8 cellular contexts compared by ENCODE assay signal in the genomic region with DNA sequence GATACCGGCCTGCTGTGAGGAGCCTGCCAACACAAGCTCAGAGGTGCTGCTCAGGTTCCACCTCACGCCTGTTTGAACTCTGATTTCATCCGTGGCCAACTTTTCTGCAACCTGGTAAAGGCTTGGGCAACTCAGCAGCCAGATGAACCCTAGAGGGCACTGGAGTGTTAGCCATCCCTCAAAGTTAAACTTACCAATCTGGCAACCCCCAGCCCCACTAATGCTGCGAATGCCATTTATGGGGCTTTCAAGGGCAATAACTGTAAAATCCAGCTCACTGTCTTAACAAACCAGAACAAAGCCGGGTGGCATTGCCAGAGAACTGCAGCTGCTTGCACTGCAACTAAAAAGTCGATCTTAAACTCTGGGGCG.
DNase-seq lines count a peak whose midpoint lies in the region; ATAC-seq and TF ChIP-seq lines count a peak whose summit lies in the region.

No MANE protein-coding gene starts in this region.

- peak in 2 of 3 donors; percentile 5 to 13 for DNase-seq in CD4-positive, CD25-positive, alpha-beta regulatory T cell
- DNase-seq in MG63 (peak; percentile 23), cerebellar cortex (ENCODE audit: low spot score) (peak; percentile 20), mesenteric fat pad (ENCODE audit: low spot score) (peak; percentile 57), GM10248 (ENCODE audit: extremely low spot score) (no peak), HUDEP-2 (lab: John Stamatoyannopoulos, UW; ENCODE audit: unreplicated experiment in 76 of 76) (no peak)
- DNase-seq in stimulated activated effector memory CD8-positive, alpha-beta T cell treated with anti-CD3 and anti-CD28 coated beads, Interleukin-12 subunit alpha, Interleukin-12 subunit beta, amount 100 ng/mL, for 72 hours (ENCODE audit: low spot score in 2 of 2), result no peak

- no peaks in the 10 kb centered on the region for H3K9me3 ChIP-seq in CD4-positive, CD25-positive, alpha-beta regulatory T cell (ENCODE audit: control insufficient read depth in 2 of 2, low read length in 2 of 2)
- no peaks in the 10 kb centered on the region; the same call in 1 of the 2 replicates for H3K9me3 ChIP-seq in MG63

- no peaks in the 10 kb centered on the region for H3K27me3 ChIP-seq in CD4-positive, CD25-positive, alpha-beta regulatory T cell (ENCODE audit: control insufficient read depth, insufficient read depth, low read length)
- no peaks in the 10 kb centered on the region for H3K27me3 ChIP-seq in MG63

- no peak overlapping the region for H3K4me3 ChIP-seq in CD4-positive, CD25-positive, alpha-beta regulatory T cell (ENCODE audit: low read depth, low read length)
- H3K4me3 ChIP-seq in MG63, result no peak overlapping the region

- H3K36me3 Mint-ChIP-seq in CD4-positive, CD25-positive, alpha-beta regulatory T cell, result no peaks in the 10 kb centered on the region
- no peaks in the 10 kb centered on the region for H3K36me3 Mint-ChIP-seq in stimulated activated effector memory CD8-positive, alpha-beta T cell treated with anti-CD3 and anti-CD28 coated beads, Interleukin-12 subunit alpha, Interleukin-12 subunit beta, amount 100 ng/mL, for 72 hours

- H3K4me1 Mint-ChIP-seq in CD4-positive, CD25-positive, alpha-beta regulatory T cell, result peaks cover 0 to 2% (median 0%) of the 10 kb centered on the region in 4 donors
- no peaks in the 10 kb centered on the region for H3K4me1 Mint-ChIP-seq in stimulated activated effector memory CD8-positive, alpha-beta T cell treated with anti-CD3 and anti-CD28 coated beads, Interleukin-12 subunit alpha, Interleukin-12 subunit beta, amount 100 ng/mL, for 72 hours

- no peaks in the 10 kb centered on the region for H3K36me3 ChIP-seq in CD4-positive, CD25-positive, alpha-beta regulatory T cell (ENCODE audit: control insufficient read depth, insufficient read depth, low read length)
- no peaks in the 10 kb centered on the region for H3K36me3 ChIP-seq in MG63

- POLR2A ChIA-PET in GM10248 (lab: Yijun Ruan, JAX), result no interaction called here

- peaks cover 0 to 4% (median 0%) of the 10 kb centered on the region in 7 donors for H3K9me3 Mint-ChIP-seq in CD4-positive, CD25-positive, alpha-beta regulatory T cell
- H3K9me3 Mint-ChIP-seq in stimulated activated effector memory CD8-positive, alpha-beta T cell treated with anti-CD3 and anti-CD28 coated beads, Interleukin-12 subunit alpha, Interleukin-12 subunit beta, amount 100 ng/mL, for 72 hours, result no peaks in the 10 kb centered on the region

- no peak for TF ChIP-seq CTCF in GM10248 (IDR thresholded peaks at IDR 0.05; ENCODE audit: control extremely low read depth, extremely low read depth, low read depth, missing control alignments)

- ATAC-seq in CD4-positive, CD25-positive, alpha-beta regulatory T cell (ENCODE audit: low read depth in 2 of 2), result peak in 1 of 2 donors; percentile 44
- no peak for ATAC-seq in GM19467 (IDR thresholded peaks at IDR 0.05; ENCODE audit: unreplicated experiment)
- ATAC-seq in stimulated activated effector memory CD8-positive, alpha-beta T cell treated with anti-CD3 and anti-CD28 coated beads, Interleukin-12 subunit alpha, Interleukin-12 subunit beta, amount 100 ng/mL, for 72 hours, result no peak

- CTCF ChIA-PET in GM10248 (lab: Yijun Ruan, JAX), result no interaction called here

- peaks cover 14% of the 10 kb centered on the region for H3K27me3 Mint-ChIP-seq in CD4-positive, CD25-positive, alpha-beta regulatory T cell

- no peaks in the 10 kb centered on the region for H3K4me1 ChIP-seq in CD4-positive, CD25-positive, alpha-beta regulatory T cell (ENCODE audit: control insufficient read depth, insufficient read depth, low read length, poor library complexity, severe bottlenecking)

- no peak overlapping the region for H3K27ac Mint-ChIP-seq in CD4-positive, CD25-positive, alpha-beta regulatory T cell
- no peak overlapping the region for H3K27ac Mint-ChIP-seq in stimulated activated effector memory CD8-positive, alpha-beta T cell treated with anti-CD3 and anti-CD28 coated beads, Interleukin-12 subunit alpha, Interleukin-12 subunit beta, amount 100 ng/mL, for 72 hours

- no peak overlapping the region for H3K4me3 Mint-ChIP-seq in CD4-positive, CD25-positive, alpha-beta regulatory T cell
- no peak overlapping the region for H3K4me3 Mint-ChIP-seq in stimulated activated effector memory CD8-positive, alpha-beta T cell treated with anti-CD3 and anti-CD28 coated beads, Interleukin-12 subunit alpha, Interleukin-12 subunit beta, amount 100 ng/mL, for 72 hours

- no peak overlapping the region for H3K27ac ChIP-seq in CD4-positive, CD25-positive, alpha-beta regulatory T cell (ENCODE audit: insufficient read depth, low read length, poor library complexity, severe bottlenecking)

Comparison
In these comparisons a context has a peak if more than half of its experiments do, and no peak if none do; other contexts are left out.
1. DNase-seq: peak in CD4-positive, CD25-positive, alpha-beta regulatory T cell (2 of 3), MG63 (single experiment), cerebellar cortex (single experiment) and mesenteric fat pad (single experiment); none in GM10248 (single experiment), HUDEP-2 (0 of 76) and stimulated activated effector memory CD8-positive, alpha-beta T cell treated with anti-CD3 and anti-CD28 coated beads, Interleukin-12 subunit alpha, Interleukin-12 subunit beta, amount 100 ng/mL, for 72 hours (0 of 2).